Comparison of ENCODE assay signal across 12 cellular contexts in genomic region chr20:5531318-5532081, GRCh38.
DNase-seq lines count a peak whose midpoint lies in the region; ATAC-seq and TF ChIP-seq lines count a peak whose summit lies in the region.
"Had no signal": no experiment of that assay in that cellular context is flagged by ENCODE, and none has a peak within 500 bp of the region (broad histone marks: within the 10 kb centered on the region; RNA-seq: fewer than 3 reads in every experiment).

No MANE protein-coding gene starts in this region.

- CTCF ChIA-PET in CD4-positive, alpha-beta memory T cell (lab: Charles Lee; ENCODE audit: partially characterized antibody), result interaction anchor here (0.6 to 9.8 kb wide), 7 partner anchors 39 to 544 kb away, joined by 3 to 150 read pairs (median 3); no protein-coding TSS in a partner anchor

- no peak for ATAC-seq in HG03354 (IDR thresholded peaks at IDR 0.05; ENCODE audit: poor library complexity, severe bottlenecking, unreplicated experiment)
- ATAC-seq: activated T-cell treated with anti-CD3 and anti-CD28 coated beads, Interleukin-2, amount 50 U/mL, for 4 hours had no signal

- H3K23ac ChIP-seq in mesenchymal stem cell (ENCODE audit: low read length in 2 of 2), result no peak overlapping the region

- H3K9me3 Mint-ChIP-seq in CD4-positive, alpha-beta memory T cell, result no peaks in the 10 kb centered on the region
- H3K9me3 Mint-ChIP-seq: activated T-cell treated with anti-CD3 and anti-CD28 coated beads, Interleukin-2, amount 50 U/mL, for 4 hours had no signal

- H3K27me3 Mint-ChIP-seq in CD4-positive, alpha-beta memory T cell, result peaks cover 0 to 1% of the 10 kb centered on the region in 2 donors

- POLR2A ChIA-PET in CD4-positive, alpha-beta memory T cell (lab: Charles Lee; ENCODE audit: partially characterized antibody), result no interaction called here

- H3K14ac ChIP-seq in mesenchymal stem cell (ENCODE audit: low read length in 2 of 2), result no peak overlapping the region

- H3K4ac ChIP-seq in mesenchymal stem cell (ENCODE audit: low read depth in 1 of 2, low read length in 2 of 2), result peak overlapping the region in 1 of 2 experiments; percentile 11

- H3K27ac ChIP-seq in CD4-positive, alpha-beta memory T cell (ENCODE audit: low read depth, low read length), result no peak overlapping the region
- peak overlapping the region; percentile 46 for H3K27ac ChIP-seq in caudate nucleus (ENCODE audit: low read depth, low read length)
- H3K27ac ChIP-seq in mesenchymal stem cell (ENCODE audit: low read length, poor library complexity, severe bottlenecking), result no peak overlapping the region
- H3K27ac ChIP-seq in stomach, result peak overlapping the region in 2 of 5 donors; percentile 19 to 75
- H3K27ac ChIP-seq: parathyroid adenoma had no signal

- H3K4me3 ChIP-seq in CD4-positive, alpha-beta memory T cell (ENCODE audit: low read length in 2 of 2), result no peak overlapping the region
- no peak overlapping the region for H3K4me3 ChIP-seq in mesenchymal stem cell (ENCODE audit: insufficient read depth in 1 of 2, low read depth in 1 of 2, low read length in 2 of 2)
- H3K4me3 ChIP-seq in stomach, result no peak overlapping the region

- peak overlapping the region; percentile 65 for H3K9ac ChIP-seq in mesenchymal stem cell (ENCODE audit: low read length)
- H3K9ac ChIP-seq: parathyroid adenoma had no signal

- peak overlapping the region in 1 of 8 donors; percentile 9 for H3K4me3 Mint-ChIP-seq in CD4-positive, alpha-beta memory T cell
- H3K4me3 Mint-ChIP-seq: activated T-cell treated with anti-CD3 and anti-CD28 coated beads, Interleukin-2, amount 50 U/mL, for 4 hours had no signal

- H3K79me1 ChIP-seq in mesenchymal stem cell (replicated peaks; ENCODE audit: low read length, poor library complexity, severe bottlenecking), result no peaks in the 10 kb centered on the region

- H2BK12ac ChIP-seq in mesenchymal stem cell (ENCODE audit: low read length in 2 of 2), result peak overlapping the region in 1 of 2 experiments; percentile 83

- H3K36me3 ChIP-seq in CD4-positive, alpha-beta memory T cell (ENCODE audit: insufficient read depth, low read length), result no peaks in the 10 kb centered on the region
- H3K36me3 ChIP-seq in mesenchymal stem cell (ENCODE audit: control insufficient read depth in 1 of 2, insufficient read depth in 2 of 2, low read depth in 1 of 2, low read length in 2 of 2) (no peaks in the 10 kb centered on the region), stomach (no peaks in the 10 kb centered on the region)

- no peak overlapping the region for H4K91ac ChIP-seq in mesenchymal stem cell (ENCODE audit: low read length)

- intact Hi-C loops in CD4-positive, alpha-beta memory T cell (cut with micrococcal nuclease), result no loop called here
- intact Hi-C loops in stomach (cut with DNase I; ENCODE audit: low total_unique reads), result loop anchor here (10.0 kb wide), 1 partner anchor 253 kb away; no protein-coding TSS in a partner anchor

- peaks cover 0 to 1% of the 10 kb centered on the region in 2 donors for H3K36me3 Mint-ChIP-seq in CD4-positive, alpha-beta memory T cell

- no peaks in the 10 kb centered on the region for H3K9me3 ChIP-seq in CD4-positive, alpha-beta memory T cell (ENCODE audit: control insufficient read depth in 1 of 2, low read length in 2 of 2)
- H3K9me3 ChIP-seq in mesenchymal stem cell (ENCODE audit: control insufficient read depth, low read length), result no peaks in the 10 kb centered on the region
- no peaks in the 10 kb centered on the region for H3K9me3 ChIP-seq in stomach

- WGBS in mesenchymal stem cell, result 68% methylated on average over 3 of the region's 4 CpGs
- WGBS in stomach, 5 donors, result 58 to 66% (median 62%) methylated on average over 4 of the region's 4 CpGs

- no peak overlapping the region for H3K4me2 ChIP-seq in mesenchymal stem cell (ENCODE audit: low read length, poor library complexity, severe bottlenecking)

- H3K4me1 Mint-ChIP-seq in CD4-positive, alpha-beta memory T cell, result peaks cover 12 to 19% (median 15%) of the 10 kb centered on the region in 4 donors

- no peak overlapping the region for H2BK15ac ChIP-seq in mesenchymal stem cell (ENCODE audit: low read depth, poor library complexity, severe bottlenecking)

- peaks cover 3% of the 10 kb centered on the region for H3K4me1 ChIP-seq in CD4-positive, alpha-beta memory T cell (ENCODE audit: insufficient read depth, low read length)
- H3K4me1 ChIP-seq in mesenchymal stem cell (ENCODE audit: control insufficient read depth, insufficient read depth, low read depth, low read length) (peaks cover 3% of the 10 kb centered on the region), stomach (peaks cover 0 to 27% (median 17%) of the 10 kb centered on the region in 4 donors)
- H3K4me1 ChIP-seq: parathyroid adenoma had no signal

- no peak for TF ChIP-seq EP300 in stomach (IDR thresholded peaks at IDR 0.05)

- no peak for DNase-seq in CD4-positive, alpha-beta memory T cell
- DNase-seq in KBM-7 (peak; percentile 27), caudate nucleus (lab: John Stamatoyannopoulos, UW) (peak in 6 of 61 donors; percentile 4 to 49 (median 27)), mesenchymal stem cell (peak; percentile 57), NCI-H2029 (lab: John Stamatoyannopoulos, UW) (no peak), activated gamma-delta T cell treated with Interleukin-2 at 50 U/mL for 16 hours (no peak), stomach (no peak)
- DNase-seq: activated T-cell treated with anti-CD3 and anti-CD28 coated beads, Interleukin-2, amount 50 U/mL, for 4 hours; DMS53; NCI-H526 had no signal

- in situ Hi-C loops in KBM-7 (cut with MboI; ENCODE audit: low pct_unique_long_range_greater_than_20kb, low sequenced_read_pairs), result loop anchor here (25.0 kb wide), 1 partner anchor 406 kb away; no protein-coding TSS in a partner anchor

- peak overlapping the region in 1 of 2 experiments; percentile 11 for H3K18ac ChIP-seq in mesenchymal stem cell (ENCODE audit: low read depth in 1 of 2, low read length in 2 of 2)

- TF ChIP-seq POLR2A in stomach (IDR thresholded peaks at IDR 0.05), result no peak

- H2BK120ac ChIP-seq in mesenchymal stem cell (ENCODE audit: low read depth, low read length), result no peak overlapping the region

- no peak overlapping the region for H4K8ac ChIP-seq in mesenchymal stem cell (ENCODE audit: low read length)

- H2AFZ ChIP-seq in mesenchymal stem cell (ENCODE audit: low read depth, low read length), result no peak overlapping the region
- H2AFZ ChIP-seq: parathyroid adenoma had no signal

- TF ChIP-seq CTCF in stomach (IDR thresholded peaks at IDR 0.05), result no peak

- H2BK5ac ChIP-seq in mesenchymal stem cell (ENCODE audit: low read depth, low read length, poor library complexity, severe bottlenecking), result no peak overlapping the region

- no peak overlapping the region for H2AK5ac ChIP-seq in mesenchymal stem cell (ENCODE audit: low read length, severe bottlenecking)

- peak overlapping the region in 6 of 7 donors; percentile 8 to 71 (median 28) for H3K27ac Mint-ChIP-seq in CD4-positive, alpha-beta memory T cell

- H3K27me3 ChIP-seq in CD4-positive, alpha-beta memory T cell (ENCODE audit: insufficient read depth, low read length), result no peaks in the 10 kb centered on the region
- H3K27me3 ChIP-seq in mesenchymal stem cell (ENCODE audit: control insufficient read depth in 1 of 2, insufficient read depth in 1 of 2, low read length in 2 of 2) (peaks cover 7 to 13% of the 10 kb centered on the region in 2 experiments), stomach (no peaks in the 10 kb centered on the region)

Comparison
In these comparisons a context has a peak if more than half of its experiments do, and no peak if none do; other contexts are left out.
1. DNase-seq: peak in KBM-7 (single experiment) and mesenchymal stem cell (single experiment); none in CD4-positive, alpha-beta memory T cell (0 of 5), NCI-H2029 (single experiment), activated gamma-delta T cell treated with Interleukin-2 at 50 U/mL for 16 hours (single experiment) and stomach (single experiment).